7 cellular contexts compared by ENCODE assay signal in genomic region chr13:79392882-79393563, GRCh38. TPM values are rescaled to one million over a fixed set of nuclear protein-coding genes. Genes with fewer than 3 reads are reported as not detected.
DNase-seq lines count a peak whose midpoint lies in the region; ATAC-seq and TF ChIP-seq lines count a peak whose summit lies in the region.

No MANE protein-coding gene starts in this region.

- H3K4me2 ChIP-seq in MM.1S (ENCODE audit: low read depth, low read length): no peak overlapping the region

- no peaks in the 10 kb centered on the region for H3K9me2 ChIP-seq in MM.1S (replicated peaks; ENCODE audit: insufficient read depth, low read length)

- peak; percentile 37 for ATAC-seq in GM21576 (IDR thresholded peaks at IDR 0.05; ENCODE audit: unreplicated experiment)

- peaks cover 56% of the 10 kb centered on the region for H4K20me1 ChIP-seq in MM.1S (ENCODE audit: insufficient read depth, low read length)

- H3K4me3 ChIP-seq in GM06990 (replicated peaks; ENCODE audit: low read depth, low read length) (no peak overlapping the region), MM.1S (ENCODE audit: low read length) (no peak overlapping the region)

- no peak for TF ChIP-seq CTCF in GM06990 (IDR thresholded peaks at IDR 0.05; ENCODE audit: insufficient read depth, low read length, poor library complexity, severe bottlenecking)
- TF ChIP-seq CTCF in MM.1S (IDR thresholded peaks at IDR 0.05; ENCODE audit: low read length): no peak

- H3K27me3 ChIP-seq in GM06990 (replicated peaks; ENCODE audit: control insufficient read depth, insufficient read depth, low read length) (no peaks in the 10 kb centered on the region), MM.1S (replicated peaks; ENCODE audit: insufficient read depth, low read length) (no peaks in the 10 kb centered on the region)

- H3K79me2 ChIP-seq in MM.1S (ENCODE audit: low read length): peaks cover 93% of the 10 kb centered on the region

- H3F3A ChIP-seq in MM.1S (ENCODE audit: insufficient read depth, low read length): peaks cover 22% of the 10 kb centered on the region

- H2AFZ ChIP-seq in MM.1S (ENCODE audit: low read length): no peak overlapping the region

- H3K27ac ChIP-seq in MM.1S (ENCODE audit: low read length): no peak overlapping the region

- DNase-seq in GM06990 (ENCODE audit: extremely low read depth, insufficient read length): peak; percentile 39
- peak; percentile 76 for DNase-seq in LHCN-M2 (ENCODE audit: low read depth)
- DNase-seq in astrocyte of the hippocampus (ENCODE audit: low read depth, low spot score): peak; percentile 50
- DNase-seq in renal cortical epithelial cell (ENCODE audit: low read depth): peak; percentile 76
- no peak for DNase-seq in MM.1S
- DNase-seq in NCI-H1417 treated with DMSO at 0.1 percent for 48 hours (lab: John Stamatoyannopoulos, UW): no peak

- H3K9me3 ChIP-seq in MM.1S (replicated peaks; ENCODE audit: insufficient read depth, low read length): no peaks in the 10 kb centered on the region

- no peak overlapping the region for H3K9ac ChIP-seq in MM.1S (ENCODE audit: low read length)

- H3K4me1 ChIP-seq in MM.1S (ENCODE audit: low read length): peaks cover 16% of the 10 kb centered on the region; the same call in 1 of the 2 replicates

- H3K36me3 ChIP-seq in GM06990 (ENCODE audit: control insufficient read depth, insufficient read depth, low read length) (peaks cover 2% of the 10 kb centered on the region; the same call in 1 of the 2 replicates), MM.1S (replicated peaks; ENCODE audit: insufficient read depth, low read length) (peaks cover 22% of the 10 kb centered on the region; the same call in 1 of the 2 replicates)

RNA-seq across cellular contexts. Expression of gene RBM26, which starts 13.0 kb away (rescaled TPM):
- total RNA-seq in LHCN-M2 (2014; rRNA removed): 30.1 and 33.1 TPM in 2 replicates
- polyA plus RNA-seq in LHCN-M2 (2012): 10.1 TPM
- total RNA-seq in renal cortical epithelial cell: 10.9 and 33.0 TPM in 2 replicates

Comparison
In these comparisons a context has a peak if more than half of its experiments do, and no peak if none do; other contexts are left out.
1. DNase-seq: peak in GM06990 (single experiment), LHCN-M2 (single experiment), astrocyte of the hippocampus (single experiment) and renal cortical epithelial cell (single experiment); none in MM.1S (single experiment) and NCI-H1417 treated with DMSO at 0.1 percent for 48 hours (single experiment).